ENCODE assay signal across 30 cellular contexts in genomic region chr17:46758614-46759013, GRCh38. TPM values are rescaled to one million over a fixed set of nuclear protein-coding genes. Genes with fewer than 3 reads are reported as not detected.
DNase-seq lines count a peak whose midpoint lies in the region; ATAC-seq and TF ChIP-seq lines count a peak whose summit lies in the region.
"Had no signal": no experiment of that assay in that cellular context is flagged by ENCODE, and none has a peak within 500 bp of the region (broad histone marks: within the 10 kb centered on the region; RNA-seq: fewer than 3 reads in every experiment).

No MANE protein-coding gene starts in this region.

- H2BK5ac ChIP-seq in IMR-90 (ENCODE audit: low read depth, low read length, poor library complexity, severe bottlenecking), result no peak overlapping the region

- ATAC-seq in IMR-90 (ENCODE audit: low read depth), result peak; percentile 29; the same call in 1 of the 2 replicates
- ATAC-seq in GM18873 (IDR thresholded peaks at IDR 0.05; ENCODE audit: low FRiP score, unreplicated experiment), result no peak
- no peak for ATAC-seq in activated T-helper 17 cell treated with anti-CD3 and anti-CD28 coated beads, Interleukin-2, amount 50 U/mL, for 72 hours (replicated peaks)
- ATAC-seq: activated CD4-positive, alpha-beta T cell treated with anti-CD3 and anti-CD28 coated beads for 36 hours; GM12878; left colon; sciatic nerve had no signal

- H2BK120ac ChIP-seq in IMR-90 (ENCODE audit: low read depth, low read length), result no peak overlapping the region

- H3K9me3 ChIP-seq in IMR-90 (ENCODE audit: control insufficient read depth, insufficient read depth, low read length) (no peaks in the 10 kb centered on the region), liver (ENCODE audit: control insufficient read depth in 4 of 4, low read length in 3 of 4) (no peaks in the 10 kb centered on the region)
- H3K9me3 ChIP-seq: BE2C, HAP-1, tibial nerve had no signal

- H4K20me1 ChIP-seq in IMR-90 (ENCODE audit: insufficient read depth, low read length), result no peaks in the 10 kb centered on the region

- no peak overlapping the region for H4K5ac ChIP-seq in IMR-90 (ENCODE audit: low read depth, low read length)

- intact Hi-C loops in IMR-90 (cut with micrococcal nuclease), result loop anchor here (5.0 kb wide), 1 partner anchor 74 kb away; no protein-coding TSS in a partner anchor

- H3K4me3 ChIP-seq in AG10803 (ENCODE audit: low read length) (no peak overlapping the region), IMR-90 (ENCODE audit: insufficient read depth, low read depth, low read length) (no peak overlapping the region), liver (ENCODE audit: low read depth in 1 of 3, low read length in 3 of 3) (no peak overlapping the region)
- H3K4me3 ChIP-seq: GM12878, HAP-1, tibial nerve had no signal

- no peak overlapping the region for H3K18ac ChIP-seq in IMR-90 (ENCODE audit: low read depth, low read length)

- H2BK20ac ChIP-seq in IMR-90 (ENCODE audit: low read depth, low read length), result no peak overlapping the region

- H3K27ac ChIP-seq in IMR-90 (ENCODE audit: insufficient read depth, low read length), result no peak overlapping the region
- peak overlapping the region in 1 of 2 donors; percentile 21 for H3K27ac ChIP-seq in liver (ENCODE audit: low read depth in 1 of 2, low read length in 2 of 2)
- H3K27ac ChIP-seq: tibial nerve had no signal

- H2BK15ac ChIP-seq in IMR-90 (ENCODE audit: low read depth, low read length), result no peak overlapping the region

- H3K36me3 Mint-ChIP-seq in activated T-helper 17 cell treated with anti-CD3 and anti-CD28 coated beads, Interleukin-2, amount 50 U/mL, for 72 hours (ENCODE audit: low read depth), result peaks cover 46% of the 10 kb centered on the region

- no peak overlapping the region for H4K91ac ChIP-seq in IMR-90 (ENCODE audit: insufficient read depth, low read depth, low read length)

- H3K27me3 ChIP-seq in IMR-90 (ENCODE audit: control insufficient read depth, insufficient read depth, low read length) (no peaks in the 10 kb centered on the region), liver (ENCODE audit: control insufficient read depth in 4 of 4, insufficient read depth in 4 of 4, low read length in 3 of 4) (no peaks in the 10 kb centered on the region)
- H3K27me3 ChIP-seq: BE2C, tibial nerve had no signal

- H3K4me3 Mint-ChIP-seq in activated T-helper 17 cell treated with anti-CD3 and anti-CD28 coated beads, Interleukin-2, amount 50 U/mL, for 72 hours, result no peak overlapping the region
- H3K4me3 Mint-ChIP-seq: activated CD4-positive, alpha-beta T cell treated with anti-CD3 and anti-CD28 coated beads for 36 hours; activated naive CD4-positive, alpha-beta T cell treated with anti-CD3 and anti-CD28 coated beads, Interleukin-2, amount 50 U/mL, for 24 hours; immature natural killer cell; T-helper 2 cell treated with Interferon-gamma antibody and Interleukin-4, amounts not matched to agents 5 μg/mL and 100 μg/mL, for 36 hours had no signal

- H3K4me2 ChIP-seq in IMR-90 (ENCODE audit: low read depth, low read length), result no peak overlapping the region

- in situ Hi-C loops in IMR-90 (cut with MboI; ENCODE audit: low sequenced_read_pairs), result no loop called here

- H2AK9ac ChIP-seq in IMR-90 (replicated peaks; ENCODE audit: low read depth, low read length, poor library complexity), result no peak overlapping the region

- no peak overlapping the region for H3K56ac ChIP-seq in IMR-90 (ENCODE audit: extremely low read depth, insufficient read depth, low read length)

- no peak for TF ChIP-seq POLR2A in IMR-90 (IDR thresholded peaks at IDR 0.05; ENCODE audit: low read depth, low read length)

- no peak overlapping the region for H4K8ac ChIP-seq in IMR-90 (ENCODE audit: low read depth in 2 of 2, low read length in 2 of 2)

- POLR2A ChIA-PET in IMR-90 (lab: Charles Lee; ENCODE audit: unreplicated experiment), result no interaction called here

- H3K4me1 ChIP-seq in IMR-90 (ENCODE audit: control insufficient read depth, insufficient read depth, low read length) (peaks cover 3% of the 10 kb centered on the region; the same call in 1 of the 2 replicates), liver (ENCODE audit: control insufficient read depth in 4 of 4, insufficient read depth in 4 of 4, low read length in 3 of 4) (peaks cover 0 to 3% (median 0%) of the 10 kb centered on the region in 4 donors)
- H3K4me1 ChIP-seq: tibial nerve had no signal

- H3K9me3 Mint-ChIP-seq in activated T-helper 17 cell treated with anti-CD3 and anti-CD28 coated beads, Interleukin-2, amount 50 U/mL, for 72 hours, result no peaks in the 10 kb centered on the region
- H3K9me3 Mint-ChIP-seq: activated naive CD4-positive, alpha-beta T cell treated with anti-CD3 and anti-CD28 coated beads, Interleukin-2, amount 50 U/mL, for 24 hours; immature natural killer cell; T-helper 2 cell treated with Interferon-gamma antibody and Interleukin-4, amounts not matched to agents 5 μg/mL and 100 μg/mL, for 36 hours had no signal

- TF ChIP-seq CTCF in AG10803 (conservative IDR thresholded peaks at IDR 0.05; ENCODE audit: low read length) (no peak), IMR-90 (conservative IDR thresholded peaks at IDR 0.05; ENCODE audit: low read depth, low read length) (no peak), liver (IDR thresholded peaks at IDR 0.05; ENCODE audit: low read depth, low read length, missing input control) (no peak)

- peak; percentile 33 for DNase-seq in AG10803 (ENCODE audit: low read depth)
- peak; percentile 34 for DNase-seq in IMR-90
- peak; percentile 20 for DNase-seq in astrocyte of the hippocampus (ENCODE audit: low read depth, low spot score)
- DNase-seq in GM19240 (ENCODE audit: insufficient read length, low spot score), result no peak
- DNase-seq in T-helper 2 cell, result no peak
- DNase-seq: ACHN; activated CD4-positive, alpha-beta T cell treated with anti-CD3 and anti-CD28 coated beads for 36 hours; activated CD8-positive, alpha-beta memory T cell treated with anti-CD3 and anti-CD28 coated beads for 24 hours; activated T-cell treated with anti-CD3 and anti-CD28 coated beads for 4 hours; amygdala; BE2C; DMS 273 treated with DMSO at 0.1 percent for 48 hours; immature natural killer cell; KG1; left colon; MM.1S; NCI-H1105 treated with DMSO at 0.1 percent for 48 hours; NCI-H2029; NCI-H524 treated with DMSO at 0.1 percent for 48 hours; SHP77; stimulated activated CD4-positive, alpha-beta T cell treated with anti-CD3 and anti-CD28 coated beads, Interleukin-2, amount 100 ng/mL, for 48 hours had no signal

- no peak overlapping the region for H3K23ac ChIP-seq in IMR-90 (ENCODE audit: low read depth, low read length)

- TF ChIP-seq RAD21 in IMR-90 (IDR thresholded peaks at IDR 0.05; ENCODE audit: low read length) (no peak), liver (IDR thresholded peaks at IDR 0.05) (no peak)

- dilution Hi-C loops in IMR-90 (cut with HindIII; ENCODE audit: low sequenced_read_pairs, unreplicated experiment), result no loop called here

- H3K27me3 Mint-ChIP-seq in activated T-helper 17 cell treated with anti-CD3 and anti-CD28 coated beads, Interleukin-2, amount 50 U/mL, for 72 hours, result no peaks in the 10 kb centered on the region
- H3K27me3 Mint-ChIP-seq: activated CD4-positive, alpha-beta T cell treated with anti-CD3 and anti-CD28 coated beads for 36 hours; activated naive CD4-positive, alpha-beta T cell treated with anti-CD3 and anti-CD28 coated beads, Interleukin-2, amount 50 U/mL, for 24 hours had no signal

- H3K27ac Mint-ChIP-seq in activated T-helper 17 cell treated with anti-CD3 and anti-CD28 coated beads, Interleukin-2, amount 50 U/mL, for 72 hours, result no peak overlapping the region
- H3K27ac Mint-ChIP-seq: activated CD4-positive, alpha-beta T cell treated with anti-CD3 and anti-CD28 coated beads for 36 hours; activated naive CD4-positive, alpha-beta T cell treated with anti-CD3 and anti-CD28 coated beads, Interleukin-2, amount 50 U/mL, for 24 hours; T-helper 2 cell treated with Interferon-gamma antibody and Interleukin-4, amounts not matched to agents 5 μg/mL and 100 μg/mL, for 36 hours had no signal

- H3K4ac ChIP-seq in IMR-90 (ENCODE audit: low read depth, low read length), result no peak overlapping the region

- no TSS peak for BruUV-seq in IMR-90 (replicated peaks; lab: Mats Ljungman, UMichigan)

- H3K14ac ChIP-seq in IMR-90 (replicated peaks; ENCODE audit: low read depth, low read length), result no peak overlapping the region

- H3K9ac ChIP-seq in IMR-90 (ENCODE audit: low read depth, low read length) (no peak overlapping the region), liver (ENCODE audit: low read depth in 1 of 2, low read length in 2 of 2) (no peak overlapping the region)

- H3K79me1 ChIP-seq in IMR-90 (ENCODE audit: low read depth in 1 of 2, low read length in 2 of 2), result 0 out of 4 replicates have a peak, but pooled peaks cover 0 to 4% of the 10 kb centered on the region in 2 experiments

- CTCF ChIA-PET in IMR-90 (lab: Yijun Ruan, JAX), result no interaction called here

- WGBS in IMR-90 (ENCODE audit: extremely low coverage in 2 of 2, insufficient read length in 1 of 2), 2 experiments, result 80% methylated on average over 2 of the region's 5 CpGs; no CpG with 5 or more reads in 1 of the 2 experiments
- 91% methylated on average over 5 of the region's 5 CpGs for WGBS in liver

- H2AFZ ChIP-seq in IMR-90 (replicated peaks; ENCODE audit: low read length, poor library complexity), result no peak overlapping the region

- no peaks in the 10 kb centered on the region for H3K4me1 Mint-ChIP-seq in activated T-helper 17 cell treated with anti-CD3 and anti-CD28 coated beads, Interleukin-2, amount 50 U/mL, for 72 hours
- H3K4me1 Mint-ChIP-seq: activated CD4-positive, alpha-beta T cell treated with anti-CD3 and anti-CD28 coated beads for 36 hours; activated naive CD4-positive, alpha-beta T cell treated with anti-CD3 and anti-CD28 coated beads, Interleukin-2, amount 50 U/mL, for 24 hours had no signal

- H3K36me3 ChIP-seq in IMR-90 (ENCODE audit: control insufficient read depth, insufficient read depth, low read length), result peaks cover 13% of the 10 kb centered on the region
- peaks cover 0 to 17% (median 13%) of the 10 kb centered on the region in 4 donors for H3K36me3 ChIP-seq in liver (ENCODE audit: control insufficient read depth in 4 of 4, insufficient read depth in 3 of 4, low read depth in 1 of 4, low read length in 3 of 4)
- H3K36me3 ChIP-seq: HAP-1 had no signal

- no peak overlapping the region for H2AK5ac ChIP-seq in IMR-90 (ENCODE audit: low read depth, low read length)

- peaks cover 8% of the 10 kb centered on the region; the same call in 1 of the 2 replicates for H3K9me1 ChIP-seq in IMR-90 (ENCODE audit: insufficient read depth, low read length)

TF ChIP-seq in IMR-90, 13 proteins besides CTCF, POLR2A, EP300 and RAD21 (continues in another document):
- TF ChIP-seq MAZ (IDR thresholded peaks at IDR 0.05; ENCODE audit: borderline replicate concordance, low read depth, low read length), result no peak

TF ChIP-seq in liver, 16 proteins besides CTCF, POLR2A, EP300 and RAD21 (continues in another document):
- peak in 1 of 2 donors; percentile 35 for TF ChIP-seq RXRA (IDR thresholded peaks at IDR 0.05)
- no peak for TF ChIP-seq HNF4G (IDR thresholded peaks at IDR 0.05)

RNA-seq across cellular contexts. Expression of gene WNT3, which starts 59.9 kb away (rescaled TPM):
- total RNA-seq in IMR-90 (2012; rRNA removed) (0.56 and 0.72 TPM in 2 replicates), liver (1 to 10 TPM in 1 of 2 donors, under 1 TPM in 1; 0.19 to 4.3 TPM)
- polyA plus RNA-seq in IMR-90 (2012; rRNA removed) (0.99 and 1.0 TPM in 2 replicates), liver (1 to 10 TPM; 2.1 to 3.3 TPM)
- polyA plus RNA-seq in IMR-90 (2012; cell fraction: cytosol; rRNA removed), result 0.58 and 0.71 TPM in 2 replicates
- 3.1 and 4.9 TPM in 2 replicates for polyA plus RNA-seq in IMR-90 (2012; cell fraction: nucleus; rRNA removed; ENCODE audit: low replicate concordance)
- total RNA-seq in activated T-helper 17 cell treated with anti-CD3 and anti-CD28 coated beads, Interleukin-2, amount 50 U/mL, for 72 hours, result under 1 TPM in 1 of 2 donors, not detected in 1; 0.13 TPM
- total RNA-seq: GM12878 had no signal

Comparison
In these comparisons a context has a peak if more than half of its experiments do, and no peak if none do; other contexts are left out.
1. DNase-seq: peak in AG10803 (single experiment), IMR-90 (single experiment) and astrocyte of the hippocampus (single experiment); none in GM19240 (single experiment) and T-helper 2 cell (0 of 5).